30 cellular contexts compared by ENCODE assay signal in the genomic region with DNA sequence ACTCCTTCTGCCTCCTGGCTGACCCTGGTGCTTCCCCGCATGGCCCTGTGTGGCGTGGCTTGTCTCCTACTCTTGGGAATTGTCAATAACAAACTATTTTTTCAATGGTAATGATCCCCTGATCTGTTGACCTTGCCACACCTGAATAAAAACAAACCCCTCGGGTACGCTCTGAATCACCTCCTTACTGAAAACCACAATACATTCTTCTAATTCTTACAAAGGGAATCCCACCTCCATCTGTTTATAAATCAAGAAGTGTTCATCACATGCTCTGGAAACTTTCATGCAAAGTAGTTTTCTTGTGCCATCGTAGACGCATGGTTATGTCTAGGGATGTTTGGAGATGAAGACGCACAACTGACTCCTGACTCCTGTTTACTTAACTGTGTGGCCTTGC.
DNase-seq lines count a peak whose midpoint lies in the region; ATAC-seq and TF ChIP-seq lines count a peak whose summit lies in the region.
"Had no signal": no experiment of that assay in that cellular context is flagged by ENCODE, and none has a peak within 500 bp of the region (broad histone marks: within the 10 kb centered on the region; RNA-seq: fewer than 3 reads in every experiment).

No MANE protein-coding gene starts in this region.

- TF ChIP-seq CTCF in MCF 10A (IDR thresholded peaks at IDR 0.05; ENCODE audit: unreplicated experiment) (no peak), breast epithelium (IDR thresholded peaks at IDR 0.05) (no peak), fibroblast of villous mesenchyme (IDR thresholded peaks at IDR 0.05; ENCODE audit: insufficient read depth, low read depth, low read length) (no peak), right atrium auricular region (IDR thresholded peaks at IDR 0.05) (no peak), WTC11 (IDR thresholded peaks at IDR 0.05) (no peak), vagina (IDR thresholded peaks at IDR 0.05) (no peak)

- H3K4me3 Mint-ChIP-seq in MCF 10A (ENCODE audit: unreplicated experiment) (no peak overlapping the region), WTC11 (no peak overlapping the region)
- H3K4me3 Mint-ChIP-seq: activated CD8-positive, alpha-beta memory T cell treated with anti-CD3 and anti-CD28 coated beads, Interleukin-2, amount 10 ng/mL, durations not matched to agents 7 days and 5 days; CD4-positive, alpha-beta T cell; effector memory CD8-positive, alpha-beta T cell had no signal

- no peaks in the 10 kb centered on the region for H3K27me3 ChIP-seq in breast epithelium
- no peaks in the 10 kb centered on the region for H3K27me3 ChIP-seq in right atrium auricular region
- no peaks in the 10 kb centered on the region for H3K27me3 ChIP-seq in vagina
- H3K27me3 ChIP-seq: cardiac muscle cell, gastrocnemius medialis, left lung, SJCRH30, testis had no signal

- H3K36me3 ChIP-seq in breast epithelium (no peaks in the 10 kb centered on the region), right atrium auricular region (no peaks in the 10 kb centered on the region), vagina (no peaks in the 10 kb centered on the region)
- H3K36me3 ChIP-seq: cardiac muscle cell, gastrocnemius medialis, left lung, neutrophil, SJCRH30 had no signal

- intact Hi-C loops in MCF 10A (cut with micrococcal nuclease) = no loop called here
- intact Hi-C loops in breast epithelium (cut with DNase I; ENCODE audit: low total_unique reads) = no loop called here
- intact Hi-C loops in vagina (cut with DNase I) = no loop called here

- H3K4me3 ChIP-seq in breast epithelium = no peak overlapping the region
- H3K4me3 ChIP-seq in fibroblast of villous mesenchyme (ENCODE audit: low read depth, low read length) = no peak overlapping the region
- H3K4me3 ChIP-seq in right atrium auricular region = no peak overlapping the region
- no peak overlapping the region for H3K4me3 ChIP-seq in vagina
- H3K4me3 ChIP-seq: cardiac muscle cell, gastrocnemius medialis, left lung, SJCRH30, testis had no signal

- CTCF ChIA-PET in MCF 10A (lab: Yijun Ruan, JAX) (no interaction called here), WTC11 (lab: Charles Lee) (interaction anchor here (1.2 to 1.3 kb wide), 2 partner anchors 9 to 116 kb away, joined by 3 to 5 read pairs; no protein-coding TSS in a partner anchor)

- ATAC-seq in WTC11 = no peak
- ATAC-seq: activated CD8-positive, alpha-beta memory T cell treated with anti-CD3 and anti-CD28 coated beads, Interleukin-2, amount 10 ng/mL, durations not matched to agents 7 days and 5 days; effector memory CD8-positive, alpha-beta T cell; gastrocnemius medialis; HCT116; left lung had no signal

- H3K4me1 ChIP-seq in breast epithelium (no peaks in the 10 kb centered on the region), right atrium auricular region (peaks cover 0 to 5% of the 10 kb centered on the region in 2 donors), vagina (no peaks in the 10 kb centered on the region)
- H3K4me1 ChIP-seq: gastrocnemius medialis, testis had no signal

- H3K9me3 ChIP-seq in breast epithelium (no peaks in the 10 kb centered on the region), right atrium auricular region (no peaks in the 10 kb centered on the region), vagina (no peaks in the 10 kb centered on the region)
- H3K9me3 ChIP-seq: gastrocnemius medialis, left lung, neutrophil, SJCRH30, testis had no signal

- H3K4me1 Mint-ChIP-seq in MCF 10A (ENCODE audit: insufficient read depth, unreplicated experiment) (peaks cover 7% of the 10 kb centered on the region), WTC11 (peaks cover 20% of the 10 kb centered on the region)
- H3K4me1 Mint-ChIP-seq: activated CD8-positive, alpha-beta memory T cell treated with anti-CD3 and anti-CD28 coated beads, Interleukin-2, amount 10 ng/mL, durations not matched to agents 7 days and 5 days had no signal

- H3K27ac ChIP-seq in breast epithelium (no peak overlapping the region), right atrium auricular region (no peak overlapping the region), vagina (no peak overlapping the region)
- H3K27ac ChIP-seq: 22Rv1, cardiac muscle cell, gastrocnemius medialis, left lung, neutrophil, SJCRH30, testis had no signal

- H3K27ac Mint-ChIP-seq in MCF 10A (ENCODE audit: low read depth, unreplicated experiment) (no peak overlapping the region), WTC11 (no peak overlapping the region)
- H3K27ac Mint-ChIP-seq: activated CD8-positive, alpha-beta memory T cell treated with anti-CD3 and anti-CD28 coated beads, Interleukin-2, amount 10 ng/mL, durations not matched to agents 7 days and 5 days; CD4-positive, alpha-beta T cell; effector memory CD8-positive, alpha-beta T cell had no signal

- POLR2A ChIA-PET in MCF 10A (lab: Yijun Ruan, JAX) (interaction anchor here (1.7 kb wide), 1 partner anchor 10 kb away, joined by 5 read pairs; no protein-coding TSS in a partner anchor), WTC11 (lab: Charles Lee) (interaction anchor here (0.5 kb wide), 1 partner anchor 177 kb away, joined by 8 read pairs; no protein-coding TSS in a partner anchor)

- H3K36me3 Mint-ChIP-seq in MCF 10A (ENCODE audit: insufficient read depth, unreplicated experiment) = no peaks in the 10 kb centered on the region
- H3K36me3 Mint-ChIP-seq in WTC11 = no peaks in the 10 kb centered on the region
- H3K36me3 Mint-ChIP-seq: activated CD8-positive, alpha-beta memory T cell treated with anti-CD3 and anti-CD28 coated beads, Interleukin-2, amount 10 ng/mL, durations not matched to agents 7 days and 5 days had no signal

- DNase-seq in MCF 10A (ENCODE audit: unreplicated experiment) (peak; percentile 12), breast epithelium (ENCODE audit: low spot score in 2 of 2) (no peak), T1000 (lab: John Stamatoyannopoulos, UW) (peak; percentile 78), fibroblast of villous mesenchyme (ENCODE audit: low read depth) (peak; percentile 17), right atrium auricular region (ENCODE audit: low spot score) (no peak), AML-193 (lab: John Stamatoyannopoulos, UW) (no peak), WTC11 (ENCODE audit: low spot score) (no peak), vagina (ENCODE audit: extremely low spot score in 2 of 2) (no peak)
- DNase-seq: activated CD8-positive, alpha-beta memory T cell treated with anti-CD3 and anti-CD28 coated beads, Interleukin-2, amount 10 ng/mL, durations not matched to agents 7 days and 5 days; activated naive CD4-positive, alpha-beta T cell treated with Interleukin-2 at 50 U/mL for 16 hours; activated T-cell treated with anti-CD3 and anti-CD28 coated beads, Interleukin-2, amount 50 U/mL, for 48 hours; CD4-positive, alpha-beta T cell; cortex of kidney; DMS 273 treated with DMSO at 0.1 percent for 48 hours; effector memory CD8-positive, alpha-beta T cell; gastrocnemius medialis; hippocampal formation; left lung; NCI-H1694; NCI-H2171 treated with DMSO at 0.1 percent for 48 hours; NCI-H510A treated with DMSO at 0.1 percent for 48 hours; NK-92 treated with Interleukin-12 subunit alpha and Interleukin-12 subunit beta, amount 100 ng/mL, for 24 hours; SJCRH30; stimulated activated CD4-positive, alpha-beta T cell treated with anti-CD3 and anti-CD28 coated beads, Interleukin-15, amount 100 ng/mL, for 24 hours; stimulated activated naive CD4-positive, alpha-beta T cell; testis had no signal

- H3K27me3 Mint-ChIP-seq in MCF 10A (ENCODE audit: insufficient read depth, unreplicated experiment) (no peaks in the 10 kb centered on the region), WTC11 (ENCODE audit: low read depth) (no peaks in the 10 kb centered on the region)

- no peak for TF ChIP-seq POLR2A in breast epithelium (IDR thresholded peaks at IDR 0.05)
- no peak for TF ChIP-seq POLR2A in vagina (IDR thresholded peaks at IDR 0.05)

- H3K9me3 Mint-ChIP-seq in MCF 10A (ENCODE audit: unreplicated experiment) = no peaks in the 10 kb centered on the region
- no peaks in the 10 kb centered on the region for H3K9me3 Mint-ChIP-seq in WTC11
- H3K9me3 Mint-ChIP-seq: CD4-positive, alpha-beta T cell; effector memory CD8-positive, alpha-beta T cell had no signal

- BruUV-seq in MCF 10A (replicated peaks; lab: Mats Ljungman, UMichigan) = no TSS peak

TF ChIP-seq in WTC11, 78 proteins besides CTCF, POLR2A, EP300 and RAD21 (continues in another document):
- TF ChIP-seq, protein P1, sequence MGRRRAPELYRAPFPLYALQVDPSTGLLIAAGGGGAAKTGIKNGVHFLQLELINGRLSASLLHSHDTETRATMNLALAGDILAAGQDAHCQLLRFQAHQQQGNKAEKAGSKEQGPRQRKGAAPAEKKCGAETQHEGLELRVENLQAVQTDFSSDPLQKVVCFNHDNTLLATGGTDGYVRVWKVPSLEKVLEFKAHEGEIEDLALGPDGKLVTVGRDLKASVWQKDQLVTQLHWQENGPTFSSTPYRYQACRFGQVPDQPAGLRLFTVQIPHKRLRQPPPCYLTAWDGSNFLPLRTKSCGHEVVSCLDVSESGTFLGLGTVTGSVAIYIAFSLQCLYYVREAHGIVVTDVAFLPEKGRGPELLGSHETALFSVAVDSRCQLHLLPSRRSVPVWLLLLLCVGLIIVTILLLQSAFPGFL (CRISPR knock-in tag; IDR thresholded peaks at IDR 0.05; ENCODE audit: borderline replicate concordance) = no peak
- TF ChIP-seq, protein P2, sequence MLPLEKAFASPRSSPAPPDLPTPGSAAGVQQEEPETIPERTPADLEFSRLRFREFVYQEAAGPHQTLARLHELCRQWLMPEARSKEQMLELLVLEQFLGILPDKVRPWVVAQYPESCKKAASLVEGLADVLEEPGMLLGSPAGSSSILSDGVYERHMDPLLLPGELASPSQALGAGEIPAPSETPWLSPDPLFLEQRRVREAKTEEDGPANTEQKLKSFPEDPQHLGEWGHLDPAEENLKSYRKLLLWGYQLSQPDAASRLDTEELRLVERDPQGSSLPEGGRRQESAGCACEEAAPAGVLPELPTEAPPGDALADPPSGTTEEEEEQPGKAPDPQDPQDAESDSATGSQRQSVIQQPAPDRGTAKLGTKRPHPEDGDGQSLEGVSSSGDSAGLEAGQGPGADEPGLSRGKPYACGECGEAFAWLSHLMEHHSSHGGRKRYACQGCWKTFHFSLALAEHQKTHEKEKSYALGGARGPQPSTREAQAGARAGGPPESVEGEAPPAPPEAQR (CRISPR knock-in tag; IDR thresholded peaks at IDR 0.05) = no peak
- TF ChIP-seq ZBTB21 (CRISPR knock-in tag; IDR thresholded peaks at IDR 0.05; ENCODE audit: borderline replicate concordance) (no peak), MXD4 (CRISPR knock-in tag; IDR thresholded peaks at IDR 0.05; ENCODE audit: borderline replicate concordance) (no peak), SMAD4 (CRISPR knock-in tag; IDR thresholded peaks at IDR 0.05) (no peak), FOXK1 (CRISPR knock-in tag; IDR thresholded peaks at IDR 0.05) (no peak), SP1 (CRISPR knock-in tag; conservative IDR thresholded peaks at IDR 0.05) (no peak), ATF1 (CRISPR knock-in tag; IDR thresholded peaks at IDR 0.05) (no peak)
- TF ChIP-seq, protein P3, sequence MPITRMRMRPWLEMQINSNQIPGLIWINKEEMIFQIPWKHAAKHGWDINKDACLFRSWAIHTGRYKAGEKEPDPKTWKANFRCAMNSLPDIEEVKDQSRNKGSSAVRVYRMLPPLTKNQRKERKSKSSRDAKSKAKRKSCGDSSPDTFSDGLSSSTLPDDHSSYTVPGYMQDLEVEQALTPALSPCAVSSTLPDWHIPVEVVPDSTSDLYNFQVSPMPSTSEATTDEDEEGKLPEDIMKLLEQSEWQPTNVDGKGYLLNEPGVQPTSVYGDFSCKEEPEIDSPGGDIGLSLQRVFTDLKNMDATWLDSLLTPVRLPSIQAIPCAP (CRISPR knock-in tag; IDR thresholded peaks at IDR 0.05) = no peak

Comparison
In these comparisons a context has a peak if more than half of its experiments do, and no peak if none do; other contexts are left out.
1. DNase-seq: peak in MCF 10A (single experiment), T1000 (single experiment) and fibroblast of villous mesenchyme (single experiment); none in breast epithelium (0 of 2), right atrium auricular region (single experiment), AML-193 (0 of 2), WTC11 (single experiment) and vagina (0 of 2).